9 cellular contexts compared by ENCODE assay signal in the genomic region with DNA sequence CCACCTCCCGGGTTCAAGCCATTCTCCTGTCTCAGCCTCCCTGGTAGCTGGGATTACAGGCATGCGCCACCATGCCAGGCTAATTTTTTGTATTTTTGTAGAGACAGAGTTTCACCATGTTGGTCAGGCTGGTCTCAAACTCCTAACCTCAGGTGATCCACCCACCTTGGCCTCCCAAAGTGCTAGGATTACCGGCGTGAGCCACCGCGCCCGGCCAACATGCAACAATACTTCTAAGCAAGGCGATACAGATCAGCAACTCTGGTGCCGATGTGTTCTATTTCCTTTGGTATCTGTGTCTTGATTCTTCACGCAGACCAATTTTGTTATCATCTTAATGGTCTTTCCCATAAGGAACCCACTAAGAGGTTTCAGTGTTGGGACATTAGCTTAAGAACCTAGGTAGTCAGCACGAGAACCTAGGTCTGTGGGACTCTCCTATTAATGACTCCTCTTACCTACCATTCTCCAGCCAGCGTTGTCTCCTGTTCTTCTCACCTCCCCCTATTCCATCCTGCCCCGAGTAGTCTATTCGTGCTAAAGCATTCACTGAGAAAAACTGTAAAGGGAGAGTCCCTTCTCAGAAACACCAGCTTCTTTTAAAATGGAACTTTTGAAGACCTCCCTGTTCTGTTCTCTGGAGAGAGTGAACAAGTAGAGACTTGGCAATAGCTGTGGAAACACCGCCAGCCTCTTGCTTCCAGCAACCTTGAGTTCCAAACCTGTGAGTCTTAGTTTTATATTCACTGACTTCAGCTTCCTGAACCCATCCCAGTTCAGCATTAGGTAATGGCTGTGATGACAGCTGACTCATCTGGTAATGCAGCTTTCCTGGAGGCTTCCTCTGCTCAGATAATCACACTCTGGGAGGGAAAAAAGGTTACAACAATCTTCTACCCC.
DNase-seq lines count a peak whose midpoint lies in the region; ATAC-seq and TF ChIP-seq lines count a peak whose summit lies in the region.
"Had no signal": no experiment of that assay in that cellular context is flagged by ENCODE, and none has a peak within 500 bp of the region (broad histone marks: within the 10 kb centered on the region; RNA-seq: fewer than 3 reads in every experiment).

No MANE protein-coding gene starts in this region.

- H3K4me1 ChIP-seq in mesenchymal stem cell (ENCODE audit: control insufficient read depth, insufficient read depth, low read depth, low read length), result peaks cover 1% of the 10 kb centered on the region

- peak overlapping the region; percentile 63 for H2BK5ac ChIP-seq in mesenchymal stem cell (ENCODE audit: low read depth, low read length, poor library complexity, severe bottlenecking)

- no peak overlapping the region for H3K27ac Mint-ChIP-seq in natural killer cell treated with Interleukin-12 subunit alpha and Interleukin-12 subunit beta and Interleukin-15 and Interleukin-18, amount 100 ng/mL, for 72 hours

- H2AFZ ChIP-seq in mesenchymal stem cell (ENCODE audit: low read depth, low read length), result no peak overlapping the region

- TF ChIP-seq CTCF in cardiac fibroblast (IDR thresholded peaks at IDR 0.05; ENCODE audit: low read depth, low read length), result no peak

- H3K4me1 Mint-ChIP-seq in natural killer cell treated with Interleukin-12 subunit alpha and Interleukin-12 subunit beta and Interleukin-15 and Interleukin-18, amount 100 ng/mL, for 72 hours (ENCODE audit: low read depth in 2 of 2), result no peaks in the 10 kb centered on the region

- no peak overlapping the region for H3K14ac ChIP-seq in mesenchymal stem cell (ENCODE audit: low read length in 2 of 2)

- H2BK120ac ChIP-seq in mesenchymal stem cell (ENCODE audit: low read depth, low read length), result no peak overlapping the region

- H2BK12ac ChIP-seq in mesenchymal stem cell (ENCODE audit: low read length in 2 of 2), result peak overlapping the region in 1 of 2 experiments; percentile 54

- no peaks in the 10 kb centered on the region for H3K27me3 ChIP-seq in mesenchymal stem cell (ENCODE audit: control insufficient read depth in 1 of 2, insufficient read depth in 1 of 2, low read length in 2 of 2)
- H3K27me3 ChIP-seq: BLaER1 treated with 17β-estradiol and CSF1 and Interleukin-3, amounts not matched to agents 10 nM and 100 nM had no signal

- peaks cover 0 to 16% of the 10 kb centered on the region in 2 experiments for H3K36me3 ChIP-seq in mesenchymal stem cell (ENCODE audit: control insufficient read depth in 1 of 2, insufficient read depth in 2 of 2, low read depth in 1 of 2, low read length in 2 of 2)

- H2AK5ac ChIP-seq in mesenchymal stem cell (ENCODE audit: low read length, severe bottlenecking), result peak overlapping the region; percentile 95

- H3K79me1 ChIP-seq in mesenchymal stem cell (replicated peaks; ENCODE audit: low read length, poor library complexity, severe bottlenecking), result no peaks in the 10 kb centered on the region

- H3K36me3 Mint-ChIP-seq in natural killer cell treated with Interleukin-12 subunit alpha and Interleukin-12 subunit beta and Interleukin-15 and Interleukin-18, amount 100 ng/mL, for 72 hours, result no peaks in the 10 kb centered on the region

- H3K23ac ChIP-seq in mesenchymal stem cell (ENCODE audit: low read length in 2 of 2), result no peak overlapping the region

- H3K4ac ChIP-seq in mesenchymal stem cell (ENCODE audit: low read depth in 1 of 2, low read length in 2 of 2), result no peak overlapping the region

- H3K9me3 Mint-ChIP-seq in natural killer cell treated with Interleukin-12 subunit alpha and Interleukin-12 subunit beta and Interleukin-15 and Interleukin-18, amount 100 ng/mL, for 72 hours, result no peaks in the 10 kb centered on the region

- H3K9ac ChIP-seq in mesenchymal stem cell (ENCODE audit: low read length), result peak overlapping the region; percentile 32
- H3K9ac ChIP-seq: BLaER1 treated with 17β-estradiol and CSF1 and Interleukin-3, amounts not matched to agents 10 nM and 100 nM had no signal

- WGBS in mesenchymal stem cell, result 79% methylated on average over 15 of the region's 15 CpGs

- no peak overlapping the region for H3K4me3 Mint-ChIP-seq in natural killer cell treated with Interleukin-12 subunit alpha and Interleukin-12 subunit beta and Interleukin-15 and Interleukin-18, amount 100 ng/mL, for 72 hours

- H3K9me3 ChIP-seq in mesenchymal stem cell (ENCODE audit: control insufficient read depth, low read length), result no peaks in the 10 kb centered on the region

- peak; percentile 74 for DNase-seq in SIG-M5 treated with dmso at 0.1 percent for 504 hours (lab: John Stamatoyannopoulos, UW; ENCODE audit: unreplicated experiment)
- DNase-seq in SIG-M5 (lab: John Stamatoyannopoulos, UW), result no peak
- DNase-seq in cardiac fibroblast (ENCODE audit: low read depth in 2 of 2), result peak; percentile 92 to 98
- peak; percentile 97 for DNase-seq in mesenchymal stem cell
- DNase-seq in superior temporal gyrus (ENCODE audit: extremely low spot score), result no peak
- no peak for DNase-seq in natural killer cell treated with Interleukin-12 subunit alpha and Interleukin-12 subunit beta and Interleukin-15 and Interleukin-18, amount 100 ng/mL, for 72 hours (ENCODE audit: low spot score)
- DNase-seq in stimulated activated naive CD8-positive, alpha-beta T cell treated with anti-CD3 and anti-CD28 coated beads, Interleukin-15, Interleukin-2, amounts not matched to agents 100 U/mL and 50 U/mL, for 24 hours, result no peak

- H4K8ac ChIP-seq in mesenchymal stem cell (ENCODE audit: low read length), result no peak overlapping the region

- peak overlapping the region; percentile 97 for H3K27ac ChIP-seq in mesenchymal stem cell (ENCODE audit: low read length, poor library complexity, severe bottlenecking)
- H3K27ac ChIP-seq: BLaER1 treated with 17β-estradiol and CSF1 and Interleukin-3, amounts not matched to agents 10 nM and 100 nM had no signal

- no peak overlapping the region for H2BK15ac ChIP-seq in mesenchymal stem cell (ENCODE audit: low read depth, poor library complexity, severe bottlenecking)

- H3K4me3 ChIP-seq in cardiac fibroblast (replicated peaks in 1 of 2; ENCODE audit: low read depth in 2 of 2, low read length in 2 of 2) (no peak overlapping the region), mesenchymal stem cell (ENCODE audit: insufficient read depth in 1 of 2, low read depth in 1 of 2, low read length in 2 of 2) (peak overlapping the region in 1 of 2 experiments; percentile 14)
- H3K4me3 ChIP-seq: BLaER1 treated with 17β-estradiol and CSF1 and Interleukin-3, amounts not matched to agents 10 nM and 100 nM had no signal

- no peaks in the 10 kb centered on the region for H3K27me3 Mint-ChIP-seq in natural killer cell treated with Interleukin-12 subunit alpha and Interleukin-12 subunit beta and Interleukin-15 and Interleukin-18, amount 100 ng/mL, for 72 hours

- no peak overlapping the region for H4K91ac ChIP-seq in mesenchymal stem cell (ENCODE audit: low read length)

- no peak for ATAC-seq in GM21737 (IDR thresholded peaks at IDR 0.05; ENCODE audit: unreplicated experiment)
- ATAC-seq in natural killer cell treated with Interleukin-12 subunit alpha and Interleukin-12 subunit beta and Interleukin-15 and Interleukin-18, amount 100 ng/mL, for 72 hours, result no peak
- no peak for ATAC-seq in stimulated activated naive CD8-positive, alpha-beta T cell treated with anti-CD3 and anti-CD28 coated beads, Interleukin-15, Interleukin-2, amounts not matched to agents 100 U/mL and 50 U/mL, for 24 hours

- H3K4me2 ChIP-seq in mesenchymal stem cell (ENCODE audit: low read length, poor library complexity, severe bottlenecking), result no peak overlapping the region
- H3K4me2 ChIP-seq: BLaER1 treated with 17β-estradiol and CSF1 and Interleukin-3, amounts not matched to agents 10 nM and 100 nM had no signal

- peak overlapping the region in 1 of 2 experiments; percentile 25 for H3K18ac ChIP-seq in mesenchymal stem cell (ENCODE audit: low read depth in 1 of 2, low read length in 2 of 2)

Comparison
In these comparisons a context has a peak if more than half of its experiments do, and no peak if none do; other contexts are left out.
1. DNase-seq: peak in SIG-M5 treated with dmso at 0.1 percent for 504 hours (single experiment), cardiac fibroblast (2 of 2) and mesenchymal stem cell (single experiment); none in SIG-M5 (single experiment), superior temporal gyrus (single experiment), natural killer cell treated with Interleukin-12 subunit alpha and Interleukin-12 subunit beta and Interleukin-15 and Interleukin-18, amount 100 ng/mL, for 72 hours (single experiment) and stimulated activated naive CD8-positive, alpha-beta T cell treated with anti-CD3 and anti-CD28 coated beads, Interleukin-15, Interleukin-2, amounts not matched to agents 100 U/mL and 50 U/mL, for 24 hours (single experiment).